15 cellular contexts compared by ENCODE assay signal in the genomic region with DNA sequence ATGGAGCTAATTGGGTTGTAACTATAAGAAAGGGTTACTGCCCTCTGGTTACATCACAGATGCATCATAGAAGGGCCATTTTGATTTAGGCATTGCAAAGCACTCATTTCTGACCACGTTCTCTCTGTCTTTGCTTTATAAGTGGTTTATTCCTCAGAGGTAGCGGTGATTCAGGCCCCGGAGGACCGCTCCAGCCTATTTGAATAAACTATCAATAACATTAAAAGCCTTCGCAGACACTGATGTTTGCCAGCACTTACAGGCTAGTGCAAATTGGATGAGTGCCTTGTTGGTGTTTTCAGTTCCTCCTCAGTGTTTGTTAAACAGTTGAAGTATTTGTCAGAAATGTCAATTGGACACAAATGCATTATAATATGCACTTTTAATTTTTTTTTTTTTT.
DNase-seq lines count a peak whose midpoint lies in the region; ATAC-seq and TF ChIP-seq lines count a peak whose summit lies in the region.
"Had no signal": no experiment of that assay in that cellular context is flagged by ENCODE, and none has a peak within 500 bp of the region (broad histone marks: within the 10 kb centered on the region; RNA-seq: fewer than 3 reads in every experiment).

No MANE protein-coding gene starts in this region.

- H3K27ac Mint-ChIP-seq in glutamatergic neuron (ENCODE audit: unreplicated experiment) (peak overlapping the region; percentile 95), type B pancreatic cell (peak overlapping the region; percentile 19)
- H3K27ac Mint-ChIP-seq: GM23338 had no signal

- ATAC-seq in Right ventricle myocardium inferior (peak; percentile 26), HG03025 (IDR thresholded peaks at IDR 0.05; ENCODE audit: low FRiP score, unreplicated experiment) (no peak)
- ATAC-seq: GM23338 had no signal

- intact Hi-C loops in Right ventricle myocardium inferior (cut with DNase I) (no loop called here), cardiac septum (cut with DNase I) (no loop called here)

- H3K4me3 Mint-ChIP-seq in glutamatergic neuron (ENCODE audit: unreplicated experiment) (peak overlapping the region; percentile 67), type B pancreatic cell (no peak overlapping the region)
- H3K4me3 Mint-ChIP-seq: GM23338 had no signal

- H3K4me1 Mint-ChIP-seq in glutamatergic neuron (ENCODE audit: low read depth, unreplicated experiment) = peaks cover 41% of the 10 kb centered on the region
- H3K4me1 Mint-ChIP-seq in type B pancreatic cell (ENCODE audit: unreplicated experiment) = no peaks in the 10 kb centered on the region
- H3K4me1 Mint-ChIP-seq: GM23338 had no signal

- H3K27me3 Mint-ChIP-seq in glutamatergic neuron (ENCODE audit: unreplicated experiment) (peaks cover under 1% of the 10 kb centered on the region), type B pancreatic cell (peaks cover 5% of the 10 kb centered on the region)

- peaks cover 10% of the 10 kb centered on the region for H3K9me3 Mint-ChIP-seq in glutamatergic neuron (ENCODE audit: unreplicated experiment)
- H3K9me3 Mint-ChIP-seq in type B pancreatic cell = no peaks in the 10 kb centered on the region
- H3K9me3 Mint-ChIP-seq: GM23338 had no signal

- no peak for DNase-seq in Right ventricle myocardium inferior (ENCODE audit: missing footprints)
- no peak for DNase-seq in cardiac septum (ENCODE audit: low spot score)
- peak; percentile 17 for DNase-seq in NCI-H2227 treated with DMSO at 0.1 percent for 48 hours (lab: John Stamatoyannopoulos, UW)
- DNase-seq in glutamatergic neuron = peak; percentile 71
- no peak for DNase-seq in type B pancreatic cell (ENCODE audit: extremely low spot score, unreplicated experiment)
- DNase-seq in activated naive CD4-positive, alpha-beta T cell treated with Interleukin-2 at 50 U/mL for 16 hours = no peak
- no peak for DNase-seq in NCI-H524 (lab: John Stamatoyannopoulos, UW)
- DNase-seq: ACHN; activated T-cell treated with anti-CD3 and anti-CD28 coated beads, Interleukin-2, amount 50 U/mL, for 48 hours; brain microvascular endothelial cell; SIG-M5; sigmoid colon; upper lobe of left lung had no signal

- TF ChIP-seq CTCF in glutamatergic neuron (IDR thresholded peaks at IDR 0.05; ENCODE audit: partially characterized antibody, unreplicated experiment) (no peak), type B pancreatic cell (conservative IDR thresholded peaks at IDR 0.05) (no peak)

- H3K36me3 Mint-ChIP-seq in glutamatergic neuron (ENCODE audit: unreplicated experiment) (peaks cover 6% of the 10 kb centered on the region), type B pancreatic cell (peaks cover 4% of the 10 kb centered on the region)

Comparison
In these comparisons a context has a peak if more than half of its experiments do, and no peak if none do; other contexts are left out.
1. DNase-seq: peak in NCI-H2227 treated with DMSO at 0.1 percent for 48 hours (single experiment) and glutamatergic neuron (single experiment); none in Right ventricle myocardium inferior (single experiment), cardiac septum (single experiment), type B pancreatic cell (single experiment), activated naive CD4-positive, alpha-beta T cell treated with Interleukin-2 at 50 U/mL for 16 hours (single experiment) and NCI-H524 (0 of 2).